1 cellular context compared by ENCODE assay signal in genomic region chr12:65570451-65571130, GRCh38.
TF ChIP-seq lines count a peak whose summit lies in the region.

No MANE protein-coding gene starts in this region.

TF ChIP-seq in IMR-90, 13 proteins besides CTCF, POLR2A, EP300 and RAD21:
- TF ChIP-seq NFE2L2 (IDR thresholded peaks at IDR 0.05; ENCODE audit: low read depth, low read length) (no peak), BHLHE40 (IDR thresholded peaks at IDR 0.05; ENCODE audit: low read depth, low read length) (no peak), MAZ (IDR thresholded peaks at IDR 0.05; ENCODE audit: borderline replicate concordance, low read depth, low read length) (no peak), CEBPB (IDR thresholded peaks at IDR 0.05; ENCODE audit: low read depth, low read length) (no peak), FOS (IDR thresholded peaks at IDR 0.05; ENCODE audit: low read depth, low read length) (no peak), USF2 (IDR thresholded peaks at IDR 0.05; ENCODE audit: low read depth, low read length) (no peak), CHD1 (IDR thresholded peaks at IDR 0.05; ENCODE audit: low read depth, low read length) (no peak)
TF ChIP-seq in IMR-90: peak in this region for 0.
